15 cellular contexts compared by ENCODE assay signal in the genomic region with DNA sequence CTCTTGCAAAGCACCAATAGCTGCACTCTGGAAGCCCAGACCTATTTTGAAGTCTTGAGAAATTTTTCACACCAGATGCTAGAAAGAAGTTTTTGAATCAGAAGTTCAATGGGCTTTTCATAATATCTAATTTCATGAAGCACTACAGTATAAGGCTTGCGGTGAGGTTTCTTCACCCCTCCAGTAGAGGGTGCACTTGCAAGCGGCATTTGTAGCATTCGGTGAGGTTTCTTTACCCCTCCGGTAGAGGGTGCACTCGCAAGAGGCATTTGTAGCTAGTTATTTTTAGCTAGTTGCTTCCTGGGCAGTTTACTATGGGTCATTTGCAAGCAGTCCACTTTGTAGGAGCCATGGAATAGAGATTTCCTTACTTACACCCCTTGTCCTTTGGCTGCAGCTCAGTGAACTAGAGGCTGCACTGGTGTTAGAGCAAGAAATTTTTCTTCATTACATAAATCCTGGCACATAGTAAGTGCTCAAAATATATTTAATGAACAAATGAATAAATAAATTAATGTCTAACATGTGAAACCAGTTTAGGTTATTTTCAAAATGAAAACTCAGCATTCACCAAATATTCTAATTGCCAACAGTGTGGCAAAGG. TPM values are rescaled to one million over a fixed set of nuclear protein-coding genes. Genes with fewer than 3 reads are reported as not detected.
A peak's percentile ranks its signal among the peaks of the same experiment; 100 is the strongest.
DNase-seq lines count a peak whose midpoint lies in the region; ATAC-seq and TF ChIP-seq lines count a peak whose summit lies in the region.
"Had no signal": no experiment of that assay in that cellular context is flagged by ENCODE, and none has a peak within 500 bp of the region (broad histone marks: within the 10 kb centered on the region; RNA-seq: fewer than 3 reads in every experiment).

No MANE protein-coding gene starts in this region.

- H3K27ac ChIP-seq in MM.1S (ENCODE audit: low read length): no peak overlapping the region
- no peak overlapping the region for H3K27ac ChIP-seq in osteoblast (ENCODE audit: low read depth, low read length)
- H3K27ac ChIP-seq: RWPE1 had no signal

- H3K9ac ChIP-seq in MM.1S (ENCODE audit: low read length): no peak overlapping the region

- H3F3A ChIP-seq in MM.1S (ENCODE audit: insufficient read depth, low read length): no peaks in the 10 kb centered on the region

- no peak overlapping the region for H3K4me3 ChIP-seq in MM.1S (ENCODE audit: low read length)
- H3K4me3 ChIP-seq in osteoblast (ENCODE audit: insufficient read depth, low read length): no peak overlapping the region
- H3K4me3 ChIP-seq: HAP-1 had no signal

- H3K4me2 ChIP-seq in MM.1S (ENCODE audit: low read depth, low read length) (no peak overlapping the region), osteoblast (ENCODE audit: insufficient read depth, low read length) (no peak overlapping the region)

- H3K4me1 Mint-ChIP-seq in chondrocyte (ENCODE audit: low read depth): peaks cover 53% of the 10 kb centered on the region
- H3K4me1 Mint-ChIP-seq: IgD-negative memory B cell had no signal

- no peak overlapping the region for H3K27ac Mint-ChIP-seq in chondrocyte (ENCODE audit: unreplicated experiment)
- H3K27ac Mint-ChIP-seq: IgD-negative memory B cell had no signal

- TF ChIP-seq CTCF in GM12872 (IDR thresholded peaks at IDR 0.05; ENCODE audit: insufficient read depth, low read depth, low read length): peak; percentile 34; the same call in 2 of the 3 replicates
- TF ChIP-seq CTCF in MM.1S (IDR thresholded peaks at IDR 0.05; ENCODE audit: low read length): peak; percentile 23
- peak; percentile 52 for TF ChIP-seq CTCF in chondrocyte (IDR thresholded peaks at IDR 0.05)
- TF ChIP-seq CTCF in osteoblast (IDR thresholded peaks at IDR 0.05; ENCODE audit: extremely low read depth, low read depth, low read length): peak; percentile 15

- H3K4me3 Mint-ChIP-seq in chondrocyte (ENCODE audit: unreplicated experiment): no peak overlapping the region
- H3K4me3 Mint-ChIP-seq: IgD-negative memory B cell had no signal

- H3K9me3 Mint-ChIP-seq in chondrocyte (ENCODE audit: low read depth): no peaks in the 10 kb centered on the region

- no peaks in the 10 kb centered on the region for H3K36me3 Mint-ChIP-seq in chondrocyte (ENCODE audit: low read depth)
- H3K36me3 Mint-ChIP-seq: IgD-negative memory B cell had no signal

- H3K27me3 Mint-ChIP-seq in chondrocyte (ENCODE audit: low read depth): no peaks in the 10 kb centered on the region
- H3K27me3 Mint-ChIP-seq: IgD-negative memory B cell had no signal

- no peak for DNase-seq in MM.1S
- no peak for DNase-seq in chondrocyte (ENCODE audit: low spot score)
- DNase-seq in osteoblast (ENCODE audit: insufficient read length, low spot score, missing footprints): peak; percentile 51
- no peak for DNase-seq in stimulated activated naive CD8-positive, alpha-beta T cell treated with anti-CD3 and anti-CD28 coated beads, Interleukin-15, Interleukin-2, amounts not matched to agents 100 U/mL and 50 U/mL, for 24 hours
- no peak for DNase-seq in NCI-H2171 treated with DMSO at 0.1 percent for 48 hours (lab: John Stamatoyannopoulos, UW)
- DNase-seq in NCI-H446 treated with DMSO at 0.1 percent for 48 hours (lab: John Stamatoyannopoulos, UW): no peak
- DNase-seq: NCI-H2171; occipital lobe; stimulated activated CD4-positive, alpha-beta T cell treated with anti-CD3 and anti-CD28 coated beads, Interleukin-4, amount 100 ng/mL, for 24 hours had no signal

- H3K36me3 ChIP-seq in MM.1S (replicated peaks; ENCODE audit: insufficient read depth, low read length) (no peaks in the 10 kb centered on the region), osteoblast (ENCODE audit: insufficient read depth, low read length) (no peaks in the 10 kb centered on the region)
- H3K36me3 ChIP-seq: HAP-1 had no signal

- H3K9me2 ChIP-seq in MM.1S (replicated peaks; ENCODE audit: insufficient read depth, low read length): no peaks in the 10 kb centered on the region

- no peaks in the 10 kb centered on the region for H3K4me1 ChIP-seq in MM.1S (ENCODE audit: low read length)
- peaks cover 4% of the 10 kb centered on the region for H3K4me1 ChIP-seq in osteoblast (ENCODE audit: insufficient read depth, low read length)
- H3K4me1 ChIP-seq: HAP-1 had no signal

- H3K9me3 ChIP-seq in MM.1S (replicated peaks; ENCODE audit: insufficient read depth, low read length): no peaks in the 10 kb centered on the region
- no peaks in the 10 kb centered on the region for H3K9me3 ChIP-seq in osteoblast (ENCODE audit: low read depth, low read length)
- H3K9me3 ChIP-seq: HAP-1 had no signal

- no peak overlapping the region for H2AFZ ChIP-seq in MM.1S (ENCODE audit: low read length)
- no peak overlapping the region for H2AFZ ChIP-seq in osteoblast (ENCODE audit: low read length)

- H3K79me2 ChIP-seq in MM.1S (ENCODE audit: low read length): no peaks in the 10 kb centered on the region
- H3K79me2 ChIP-seq in osteoblast (ENCODE audit: insufficient read depth, low read length): no peaks in the 10 kb centered on the region

- H4K20me1 ChIP-seq in MM.1S (ENCODE audit: insufficient read depth, low read length) (no peaks in the 10 kb centered on the region), osteoblast (ENCODE audit: insufficient read depth, low read length) (no peaks in the 10 kb centered on the region)

- H3K27me3 ChIP-seq in MM.1S (replicated peaks; ENCODE audit: insufficient read depth, low read length) (no peaks in the 10 kb centered on the region), osteoblast (ENCODE audit: insufficient read depth, low read length) (no peaks in the 10 kb centered on the region)

- no peak for ATAC-seq in HG02798 (IDR thresholded peaks at IDR 0.05; ENCODE audit: poor library complexity, unreplicated experiment)
- ATAC-seq in stimulated activated naive CD8-positive, alpha-beta T cell treated with anti-CD3 and anti-CD28 coated beads, Interleukin-15, Interleukin-2, amounts not matched to agents 100 U/mL and 50 U/mL, for 24 hours: no peak
- ATAC-seq: esophagus mucosa had no signal

RNA-seq across cellular contexts. Expression of gene NOX4, which starts 7.8 kb away (rescaled TPM):
- total RNA-seq in chondrocyte (35.3 to 102 TPM (median 39.1 TPM) in 3 replicates), osteoblast (1.8 TPM in 2 replicates)

Comparison
In these comparisons a context has a peak if more than half of its experiments do, and no peak if none do; other contexts are left out.
1. RNA of gene NOX4, which starts 7.8 kb away (total RNA-seq): 35.3 to 102 TPM in chondrocyte; 1.8 TPM in osteoblast; every median in the first group is over 10 times any median in the second.
2. Peak in every context shown above with its lines, with median percentiles within 50 percentile points of each other: CTCF ChIP-seq.